ENCODE assay signal across 1 cellular context in genomic region chr1:234986750-234987414, GRCh38.
TF ChIP-seq lines count a peak whose summit lies in the region.

No MANE protein-coding gene starts in this region.

TF ChIP-seq in HepG2, 621 proteins besides CTCF, POLR2A, EP300 and RAD21 (continued from another document and continues in another):
- TF ChIP-seq ZNF318 (CRISPR knock-in tag; IDR thresholded peaks at IDR 0.05) (no peak), DNMT3B (CRISPR knock-in tag; conservative IDR thresholded peaks at IDR 0.05) (no peak), SIN3A (IDR thresholded peaks at IDR 0.05; ENCODE audit: borderline replicate concordance, low read depth, low read length) (0 out of 2 replicates have a peak, but pooled peaks have one; percentile 16), PCBP1 (IDR thresholded peaks at IDR 0.05; ENCODE audit: borderline replicate concordance, low read depth, low read length) (no peak), ARNT2 (CRISPR knock-in tag; IDR thresholded peaks at IDR 0.05; ENCODE audit: low read depth) (no peak), PRDM4 (CRISPR knock-in tag; IDR thresholded peaks at IDR 0.05; ENCODE audit: borderline replicate concordance) (no peak), SIX1 (CRISPR knock-in tag; IDR thresholded peaks at IDR 0.05; ENCODE audit: borderline replicate concordance) (no peak), GZF1 (CRISPR knock-in tag; IDR thresholded peaks at IDR 0.05) (no peak), ZNF710 (CRISPR knock-in tag; IDR thresholded peaks at IDR 0.05; ENCODE audit: borderline replicate concordance) (no peak), CBX1 (IDR thresholded peaks at IDR 0.05; ENCODE audit: low read depth) (peak; percentile 13), PITX1 (CRISPR knock-in tag; IDR thresholded peaks at IDR 0.05) (no peak; the same call in 1 of the 2 replicates), CHD4 (IDR thresholded peaks at IDR 0.05; ENCODE audit: borderline replicate concordance, low read length) (no peak), KLF9 (CRISPR knock-in tag; IDR thresholded peaks at IDR 0.05; ENCODE audit: low read depth) (no peak), RORA (CRISPR knock-in tag; IDR thresholded peaks at IDR 0.05) (no peak), AHR (CRISPR knock-in tag; IDR thresholded peaks at IDR 0.05) (no peak), ZNF597 (CRISPR knock-in tag; IDR thresholded peaks at IDR 0.05) (no peak), DDIT3 (CRISPR knock-in tag; IDR thresholded peaks at IDR 0.05) (no peak), ZKSCAN1 (IDR thresholded peaks at IDR 0.05; ENCODE audit: low read length) (no peak), SRY (CRISPR knock-in tag; IDR thresholded peaks at IDR 0.05) (no peak), ZNF839 (CRISPR knock-in tag; IDR thresholded peaks at IDR 0.05; ENCODE audit: borderline replicate concordance) (no peak), NFIC (IDR thresholded peaks at IDR 0.05; ENCODE audit: low read length) (peak; percentile 56; the same call in 1 of the 2 replicates), GATAD1 (CRISPR knock-in tag; IDR thresholded peaks at IDR 0.05) (no peak), ESRRA (CRISPR knock-in tag; IDR thresholded peaks at IDR 0.05; ENCODE audit: low read depth) (no peak), ZC3H4 (CRISPR knock-in tag; IDR thresholded peaks at IDR 0.05; ENCODE audit: borderline replicate concordance) (no peak), HBP1 (CRISPR knock-in tag; IDR thresholded peaks at IDR 0.05; ENCODE audit: low read depth) (no peak), ZNF564 (CRISPR knock-in tag; IDR thresholded peaks at IDR 0.05) (no peak), CEBPZ (IDR thresholded peaks at IDR 0.05; ENCODE audit: low read length) (no peak), AGO1 (IDR thresholded peaks at IDR 0.05; ENCODE audit: low read depth, low read length, poor library complexity, severe bottlenecking) (no peak), RBFOX2 (IDR thresholded peaks at IDR 0.05; ENCODE audit: low read depth, low read length) (peak; percentile 51), ZNF207 (IDR thresholded peaks at IDR 0.05; ENCODE audit: borderline replicate concordance) (no peak), PHF20 (CRISPR knock-in tag; IDR thresholded peaks at IDR 0.05) (no peak), ZBTB4 (CRISPR knock-in tag; IDR thresholded peaks at IDR 0.05; ENCODE audit: borderline replicate concordance) (no peak), EHMT2 (IDR thresholded peaks at IDR 0.05; ENCODE audit: borderline replicate concordance, low read depth, low read length) (no peak), ZNF260 (CRISPR knock-in tag; IDR thresholded peaks at IDR 0.05; ENCODE audit: borderline replicate concordance, low read depth) (no peak), ZNF557 (CRISPR knock-in tag; IDR thresholded peaks at IDR 0.05) (no peak), SOX6 (IDR thresholded peaks at IDR 0.05) (no peak), SOX6 (CRISPR knock-in tag; IDR thresholded peaks at IDR 0.05) (no peak)
